ENCODE assay signal across 10 cellular contexts in genomic region chr16:87653234-87653633, GRCh38. TPM values are rescaled to one million over a fixed set of nuclear protein-coding genes. Genes with fewer than 3 reads are reported as not detected.
DNase-seq lines count a peak whose midpoint lies in the region; ATAC-seq, FAIRE-seq and TF ChIP-seq lines count a peak whose summit lies in the region.
"Had no signal": no experiment of that assay in that cellular context is flagged by ENCODE, and none has a peak within 500 bp of the region (broad histone marks: within the 10 kb centered on the region; RNA-seq: fewer than 3 reads in every experiment).

No MANE protein-coding gene starts in this region.

- H4K20me1 ChIP-seq in HepG2 (ENCODE audit: insufficient read depth, low read length) = no peaks in the 10 kb centered on the region; the same call in 1 of the 2 replicates

- CTCF ChIA-PET in Calu3 (lab: Charles Lee) (interaction anchor here (2.5 kb wide), 1 partner anchor 17 kb away, joined by 9 read pairs; no protein-coding TSS in a partner anchor), HEK293 (lab: Yijun Ruan, JAX) (interaction anchor here (1.0 to 1.7 kb wide), 3 partner anchors 10 to 125 kb away, joined by 3 to 4 read pairs (median 3); no protein-coding TSS in a partner anchor), WTC11 (lab: Charles Lee) (interaction anchor here (0.7 to 11.3 kb wide), 9 partner anchors 10 to 64 kb away, joined by 3 to 82 read pairs (median 4); no protein-coding TSS in a partner anchor), HepG2 (lab: Yijun Ruan, JAX; ENCODE audit: low intra/inter-chr PET ratio, low total read pairs) (no interaction called here)
- CTCF ChIA-PET in activated CD4-positive, alpha-beta memory T cell treated with anti-CD3 and anti-CD28 coated beads for 36 hours (lab: Charles Lee) = interaction anchor here (2.9 kb wide), 1 partner anchor 18 kb away, joined by 14 read pairs; no protein-coding TSS in a partner anchor

- TF ChIP-seq RAD21 in HepG2 (CRISPR knock-in tag; IDR thresholded peaks at IDR 0.05) = no peak

- H3K27ac Mint-ChIP-seq in Calu3 (ENCODE audit: unreplicated experiment) (no peak overlapping the region), WTC11 (no peak overlapping the region)
- no peak overlapping the region for H3K27ac Mint-ChIP-seq in activated T-helper 1 cell treated with anti-CD3 and anti-CD28 coated beads, Interleukin-12 subunit alpha, Interleukin-12 subunit beta, Interleukin-2, Interleukin-4 antibody, amounts not matched to agents 30 ng/mL and 10 ng/mL and 1 ng/mL, durations not matched to agents 14 hours and 24 hours and 36 hours
- H3K27ac Mint-ChIP-seq in activated CD4-positive, alpha-beta memory T cell treated with anti-CD3 and anti-CD28 coated beads for 36 hours = no peak overlapping the region
- H3K27ac Mint-ChIP-seq: dendritic cell treated with granulocyte-macrophage colony-stimulating factor and Interleukin-4, amounts not matched to agents 40 ng/mL and 50 ng/mL, for 4 days had no signal

- TF ChIP-seq EP300 in HepG2 (IDR thresholded peaks at IDR 0.05; ENCODE audit: low read depth in 2 of 2, low read length in 2 of 2) (no peak), HepG2 (CRISPR knock-in tag; IDR thresholded peaks at IDR 0.05; ENCODE audit: borderline replicate concordance) (no peak)

- in situ Hi-C loops in HepG2 (cut with HindIII; ENCODE audit: extremely low pct_ligation_motif_present, low pct_unique_long_range_greater_than_20kb) = no loop called here

- no peaks in the 10 kb centered on the region for H3K36me3 Mint-ChIP-seq in Calu3 (ENCODE audit: insufficient read depth, unreplicated experiment)
- no peaks in the 10 kb centered on the region for H3K36me3 Mint-ChIP-seq in WTC11
- H3K36me3 Mint-ChIP-seq in activated T-helper 1 cell treated with anti-CD3 and anti-CD28 coated beads, Interleukin-12 subunit alpha, Interleukin-12 subunit beta, Interleukin-2, Interleukin-4 antibody, amounts not matched to agents 30 ng/mL and 10 ng/mL and 1 ng/mL, durations not matched to agents 14 hours and 24 hours and 36 hours (ENCODE audit: low read depth) = no peaks in the 10 kb centered on the region
- no peaks in the 10 kb centered on the region for H3K36me3 Mint-ChIP-seq in activated CD4-positive, alpha-beta memory T cell treated with anti-CD3 and anti-CD28 coated beads for 36 hours

- peaks cover 30 to 82% of the 10 kb centered on the region in 2 experiments for H3K27me3 ChIP-seq in HepG2 (ENCODE audit: control insufficient read depth in 1 of 2, insufficient read depth in 2 of 2, low read length in 2 of 2)

- H2AFZ ChIP-seq in HepG2 (ENCODE audit: low read length) = no peak overlapping the region

- no peaks in the 10 kb centered on the region for H3K9me3 Mint-ChIP-seq in Calu3 (ENCODE audit: low read depth, unreplicated experiment)
- H3K9me3 Mint-ChIP-seq in WTC11 = no peaks in the 10 kb centered on the region
- no peaks in the 10 kb centered on the region for H3K9me3 Mint-ChIP-seq in activated T-helper 1 cell treated with anti-CD3 and anti-CD28 coated beads, Interleukin-12 subunit alpha, Interleukin-12 subunit beta, Interleukin-2, Interleukin-4 antibody, amounts not matched to agents 30 ng/mL and 10 ng/mL and 1 ng/mL, durations not matched to agents 14 hours and 24 hours and 36 hours
- H3K9me3 Mint-ChIP-seq in activated CD4-positive, alpha-beta memory T cell treated with anti-CD3 and anti-CD28 coated beads for 36 hours = peaks cover under 1% of the 10 kb centered on the region
- H3K9me3 Mint-ChIP-seq: dendritic cell treated with granulocyte-macrophage colony-stimulating factor and Interleukin-4, amounts not matched to agents 40 ng/mL and 50 ng/mL, for 4 days had no signal

- H3K9me3 ChIP-seq in HEK293 (ENCODE audit: control insufficient read depth, insufficient read depth, low read depth, low read length) = no peaks in the 10 kb centered on the region
- no peaks in the 10 kb centered on the region for H3K9me3 ChIP-seq in HepG2 (ENCODE audit: low read length)
- no peaks in the 10 kb centered on the region for H3K9me3 ChIP-seq in mucosa of descending colon

- H3K36me3 ChIP-seq in HEK293 (ENCODE audit: control insufficient read depth in 2 of 2, insufficient read depth in 1 of 2, low read length in 2 of 2) (peaks cover 0 to 9% of the 10 kb centered on the region in 2 experiments; a peak in 1 of 3 replicates), HepG2 (replicated peaks in 1 of 2; ENCODE audit: control insufficient read depth in 1 of 2, insufficient read depth in 2 of 2, low read length in 2 of 2) (no peaks in the 10 kb centered on the region), mucosa of descending colon (ENCODE audit: low read depth) (no peaks in the 10 kb centered on the region)

- BruUV-seq in Calu3 (replicated peaks; lab: Mats Ljungman, UMichigan) (no TSS peak), HepG2 (replicated peaks; lab: Mats Ljungman, UMichigan) (no TSS peak)

- H3K4me3 Mint-ChIP-seq in Calu3 (ENCODE audit: low read depth, unreplicated experiment) (no peak overlapping the region), WTC11 (no peak overlapping the region)
- no peak overlapping the region for H3K4me3 Mint-ChIP-seq in activated T-helper 1 cell treated with anti-CD3 and anti-CD28 coated beads, Interleukin-12 subunit alpha, Interleukin-12 subunit beta, Interleukin-2, Interleukin-4 antibody, amounts not matched to agents 30 ng/mL and 10 ng/mL and 1 ng/mL, durations not matched to agents 14 hours and 24 hours and 36 hours
- H3K4me3 Mint-ChIP-seq in activated CD4-positive, alpha-beta memory T cell treated with anti-CD3 and anti-CD28 coated beads for 36 hours = no peak overlapping the region
- H3K4me3 Mint-ChIP-seq: dendritic cell treated with granulocyte-macrophage colony-stimulating factor and Interleukin-4, amounts not matched to agents 40 ng/mL and 50 ng/mL, for 4 days had no signal

- peak; percentile 80 for TF ChIP-seq CTCF in Calu3 (IDR thresholded peaks at IDR 0.05; ENCODE audit: unreplicated experiment)
- TF ChIP-seq CTCF in HEK293 (tag by site-specific recombination; IDR thresholded peaks at IDR 0.05) = no peak; the same call in 1 of the 2 replicates
- peak; percentile 46; the same call in 1 of the 2 replicates for TF ChIP-seq CTCF in WTC11 (IDR thresholded peaks at IDR 0.05)
- peak; percentile 45 for TF ChIP-seq CTCF in HepG2 (CRISPR knock-in tag; IDR thresholded peaks at IDR 0.05)
- TF ChIP-seq CTCF in mucosa of descending colon (IDR thresholded peaks at IDR 0.05) = no peak

- H3K4me3 ChIP-seq in HEK293 (ENCODE audit: low read depth, low read length) = no peak overlapping the region
- no peak overlapping the region for H3K4me3 ChIP-seq in HepG2 (replicated peaks in 1 of 3; ENCODE audit: insufficient read depth in 1 of 3, low read depth in 2 of 3, low read length in 3 of 3)
- H3K4me3 ChIP-seq in mucosa of descending colon = no peak overlapping the region

- TF ChIP-seq POLR2A in HepG2 (IDR thresholded peaks at IDR 0.05; ENCODE audit: insufficient read depth in 1 of 2, low read depth in 2 of 2, low read length in 2 of 2) = no peak

- H3K4me1 Mint-ChIP-seq in Calu3 (ENCODE audit: low read depth, unreplicated experiment) = peaks cover 9% of the 10 kb centered on the region
- H3K4me1 Mint-ChIP-seq in WTC11 = peaks cover 26% of the 10 kb centered on the region
- H3K4me1 Mint-ChIP-seq in activated T-helper 1 cell treated with anti-CD3 and anti-CD28 coated beads, Interleukin-12 subunit alpha, Interleukin-12 subunit beta, Interleukin-2, Interleukin-4 antibody, amounts not matched to agents 30 ng/mL and 10 ng/mL and 1 ng/mL, durations not matched to agents 14 hours and 24 hours and 36 hours (ENCODE audit: low read depth) = no peaks in the 10 kb centered on the region
- H3K4me1 Mint-ChIP-seq in activated CD4-positive, alpha-beta memory T cell treated with anti-CD3 and anti-CD28 coated beads for 36 hours (ENCODE audit: low read depth) = no peaks in the 10 kb centered on the region

- 38% methylated on average over 5 of the region's 5 CpGs for WGBS in HepG2 (ENCODE audit: low lambda C conversion rate)

- no peaks in the 10 kb centered on the region for H3K79me2 ChIP-seq in HepG2 (ENCODE audit: insufficient read depth, low read length)

- intact Hi-C loops in Calu3 (cut with micrococcal nuclease; ENCODE audit: unreplicated experiment) = no loop called here
- intact Hi-C loops in HepG2 (cut with micrococcal nuclease; ENCODE audit: unreplicated experiment) = no loop called here
- intact Hi-C loops in mucosa of descending colon (cut with DNase I, micrococcal nuclease) = no loop called here
- intact Hi-C loops in activated T-helper 1 cell treated with anti-CD3 and anti-CD28 coated beads, Interleukin-12 subunit alpha, Interleukin-12 subunit beta, Interleukin-2, Interleukin-4 antibody, amounts not matched to agents 30 ng/mL and 10 ng/mL and 1 ng/mL, durations not matched to agents 14 hours and 24 hours and 36 hours (cut with micrococcal nuclease) = no loop called here
- intact Hi-C loops in activated CD4-positive, alpha-beta memory T cell treated with anti-CD3 and anti-CD28 coated beads for 36 hours (cut with micrococcal nuclease) = no loop called here

- H3K4me1 ChIP-seq in HEK293 (ENCODE audit: control insufficient read depth, insufficient read depth, low read length) (no peaks in the 10 kb centered on the region), HepG2 (ENCODE audit: insufficient read depth, low read length) (no peaks in the 10 kb centered on the region), mucosa of descending colon (ENCODE audit: low read depth) (no peaks in the 10 kb centered on the region)

- peak; percentile 44 for DNase-seq in Calu3
- DNase-seq in WTC11 (ENCODE audit: low spot score) = no peak
- peak; percentile 38 for DNase-seq in HepG2 (ENCODE audit: low spot score)
- no peak for DNase-seq in mucosa of descending colon
- DNase-seq in activated T-helper 1 cell treated with anti-CD3 and anti-CD28 coated beads, Interleukin-12 subunit alpha, Interleukin-12 subunit beta, Interleukin-2, Interleukin-4 antibody, amounts not matched to agents 30 ng/mL and 10 ng/mL and 1 ng/mL, durations not matched to agents 14 hours and 24 hours and 36 hours (ENCODE audit: low spot score) = no peak
- DNase-seq in RKO (ENCODE audit: low spot score) = no peak
- no peak for DNase-seq in activated CD4-positive, alpha-beta memory T cell treated with anti-CD3 and anti-CD28 coated beads for 36 hours
- DNase-seq: NCI-H446 treated with DMSO at 0.1 percent for 48 hours had no signal

- POLR2A ChIA-PET in HEK293 (lab: Yijun Ruan, JAX) = no interaction called here
- POLR2A ChIA-PET in WTC11 (lab: Charles Lee) = no interaction called here
- POLR2A ChIA-PET in HepG2 (lab: Yijun Ruan, JAX) = no interaction called here
- POLR2A ChIA-PET in activated CD4-positive, alpha-beta memory T cell treated with anti-CD3 and anti-CD28 coated beads for 36 hours (lab: Charles Lee) = no interaction called here

- FAIRE-seq in HepG2 (lab: Jason Lieb, UNC) = peak; percentile 88

- ATAC-seq in WTC11 (peak; percentile 34), HepG2 (peak; percentile 90), mucosa of descending colon (no peak)

- H3K27ac ChIP-seq in HEK293 (ENCODE audit: extremely low read depth, low read depth, low read length) = no peak overlapping the region
- H3K27ac ChIP-seq in HepG2 (ENCODE audit: extremely low read length, insufficient read depth, low read length) = no peak overlapping the region

- H3K9ac ChIP-seq in HepG2 (ENCODE audit: insufficient read depth, low read depth, low read length) = no peak overlapping the region

- no peak overlapping the region for H3K4me2 ChIP-seq in HepG2 (ENCODE audit: low read depth, low read length)

- H3K27me3 Mint-ChIP-seq in Calu3 (ENCODE audit: unreplicated experiment) (peaks cover 98% of the 10 kb centered on the region), WTC11 (ENCODE audit: low read depth) (no peaks in the 10 kb centered on the region)
- H3K27me3 Mint-ChIP-seq in activated T-helper 1 cell treated with anti-CD3 and anti-CD28 coated beads, Interleukin-12 subunit alpha, Interleukin-12 subunit beta, Interleukin-2, Interleukin-4 antibody, amounts not matched to agents 30 ng/mL and 10 ng/mL and 1 ng/mL, durations not matched to agents 14 hours and 24 hours and 36 hours (ENCODE audit: insufficient read depth) = peaks cover 6% of the 10 kb centered on the region
- no peaks in the 10 kb centered on the region for H3K27me3 Mint-ChIP-seq in activated CD4-positive, alpha-beta memory T cell treated with anti-CD3 and anti-CD28 coated beads for 36 hours

RNA-seq across cellular contexts. Expression of gene JPH3, which starts 50.9 kb away (rescaled TPM):
- total RNA-seq in Calu3 (2022) (0.57 and 1.2 TPM in 2 replicates), WTC11 (2021) (37.9 to 41.2 TPM (median 39.0 TPM) in 3 replicates), HepG2 (2016; rRNA removed; fragmentation: Illumina TruSeq; extraction: Trizol) (not detected in 2 replicates), mucosa of descending colon (1 to 10 TPM in 1 of 3 donors, under 1 TPM in 2; 0.17 to 2.1 (median 0.84) TPM)
- total RNA-seq in HepG2 (2016; cell fraction: cytosol; rRNA removed; fragmentation: Illumina TruSeq; extraction: Trizol; ENCODE audit: low read depth) = not detected in 2 replicates
- total RNA-seq in HepG2 (2016; cell fraction: insoluble cytoplasmic fraction; rRNA removed; fragmentation: Illumina TruSeq; extraction: Trizol) = not detected in 2 replicates
- total RNA-seq in HepG2 (2016; cell fraction: membrane; rRNA removed; fragmentation: Illumina TruSeq; extraction: Trizol) = not detected in 2 replicates
- not detected in 2 replicates for total RNA-seq in HepG2 (2016; cell fraction: nucleus; rRNA removed; fragmentation: Illumina TruSeq; extraction: Trizol)
- not detected in 2 replicates for polyA plus RNA-seq in HepG2 (2011; rRNA removed)
- not detected in 2 replicates for polyA plus RNA-seq in HepG2 (2011; cell fraction: cytosol; rRNA removed)
- polyA plus RNA-seq in HepG2 (2011; cell fraction: nucleus; rRNA removed) = not detected in 2 replicates
- polyA plus RNA-seq in HepG2 (2012) = 0.07 and 0.08 TPM in 2 replicates
- not detected in 2 replicates for polyA plus RNA-seq in HepG2 (2016; cell fraction: cytosol; fragmentation: Illumina TruSeq; extraction: Trizol; ENCODE audit: low read depth)
- not detected in 2 replicates for polyA plus RNA-seq in HepG2 (2016; cell fraction: insoluble cytoplasmic fraction; fragmentation: Illumina TruSeq; extraction: Trizol; ENCODE audit: low read depth)
- polyA plus RNA-seq in HepG2 (2016; cell fraction: membrane; fragmentation: Illumina TruSeq; extraction: Trizol; ENCODE audit: low read depth) = not detected in 2 replicates
- polyA plus RNA-seq in HepG2 (2016; cell fraction: nucleus; fragmentation: Illumina TruSeq; extraction: Trizol; ENCODE audit: insufficient read depth, low read depth) = not detected in 2 replicates
- polyA minus RNA-seq in HepG2 (2011; rRNA and poly(A)+ RNA removed; ENCODE audit: low replicate concordance) = 0.07 TPM in 1 of 2 replicates, not detected in the other
- polyA minus RNA-seq in HepG2 (2011; cell fraction: cytosol; rRNA and poly(A)+ RNA removed) = not detected in 2 replicates
- not detected in 2 replicates for polyA minus RNA-seq in HepG2 (2011; cell fraction: nucleus; rRNA and poly(A)+ RNA removed)
- total RNA-seq in activated T-helper 1 cell treated with anti-CD3 and anti-CD28 coated beads, Interleukin-12 subunit alpha, Interleukin-12 subunit beta, Interleukin-2, Interleukin-4 antibody, amounts not matched to agents 30 ng/mL and 10 ng/mL and 1 ng/mL, durations not matched to agents 14 hours and 24 hours and 36 hours = 0.15 TPM in 1 of 2 replicates, not detected in the other
- under 1 TPM; 0.07 to 0.12 TPM for total RNA-seq in activated CD4-positive, alpha-beta memory T cell treated with anti-CD3 and anti-CD28 coated beads for 36 hours

Comparison
In these comparisons a context has a peak if more than half of its experiments do, and no peak if none do; other contexts are left out.
1. DNase-seq: peak in Calu3 (single experiment) and HepG2 (single experiment); none in WTC11 (single experiment), mucosa of descending colon (0 of 3), activated T-helper 1 cell treated with anti-CD3 and anti-CD28 coated beads, Interleukin-12 subunit alpha, Interleukin-12 subunit beta, Interleukin-2, Interleukin-4 antibody, amounts not matched to agents 30 ng/mL and 10 ng/mL and 1 ng/mL, durations not matched to agents 14 hours and 24 hours and 36 hours (single experiment), RKO (single experiment) and activated CD4-positive, alpha-beta memory T cell treated with anti-CD3 and anti-CD28 coated beads for 36 hours (single experiment).
2. CTCF ChIP-seq: peak in Calu3 (single experiment), WTC11 (single experiment) and HepG2 (single experiment); none in HEK293 (single experiment) and mucosa of descending colon (single experiment).
3. RNA of gene JPH3, which starts 50.9 kb away (total RNA-seq): 37.9 to 41.2 TPM in WTC11; 0.17 to 2.1 TPM in mucosa of descending colon, 0.57 to 1.2 TPM in Calu3, 0.07 to 0.12 TPM in activated CD4-positive, alpha-beta memory T cell treated with anti-CD3 and anti-CD28 coated beads for 36 hours, 0.15 TPM in activated T-helper 1 cell treated with anti-CD3 and anti-CD28 coated beads, Interleukin-12 subunit alpha, Interleukin-12 subunit beta, Interleukin-2, Interleukin-4 antibody, amounts not matched to agents 30 ng/mL and 10 ng/mL and 1 ng/mL, durations not matched to agents 14 hours and 24 hours and 36 hours and not detected in HepG2; every median in the first group is over 10 times any median in the second.